ENCODE assay signal across 1 cellular context in genomic region chr12:104340177-104340576, GRCh38.
TF ChIP-seq lines count a peak whose summit lies in the region.

No MANE protein-coding gene starts in this region.

TF ChIP-seq in HepG2, 621 proteins besides CTCF, POLR2A, EP300 and RAD21 (continued from another document):
- TF ChIP-seq DZIP1 (CRISPR knock-in tag; IDR thresholded peaks at IDR 0.05), result no peak
- TF ChIP-seq TCF12 (IDR thresholded peaks at IDR 0.05), result no peak
- no peak for TF ChIP-seq TCF12 (CRISPR knock-in tag; IDR thresholded peaks at IDR 0.05)
- no peak for TF ChIP-seq STAG1 (CRISPR knock-in tag; IDR thresholded peaks at IDR 0.05)
- no peak for TF ChIP-seq ZNF33B (CRISPR knock-in tag; IDR thresholded peaks at IDR 0.05)
